Comparison of ENCODE assay signal across 9 cellular contexts in genomic region chr3:152474585-152474984, GRCh38.
DNase-seq lines count a peak whose midpoint lies in the region; ATAC-seq lines count a peak whose summit lies in the region.
"Had no signal": no experiment of that assay in that cellular context is flagged by ENCODE, and none has a peak within 500 bp of the region (broad histone marks: within the 10 kb centered on the region; RNA-seq: fewer than 3 reads in every experiment).

No MANE protein-coding gene starts in this region.

- H3K36me3 Mint-ChIP-seq in activated CD8-positive, alpha-beta T cell treated with anti-CD3 and anti-CD28 coated beads, Interleukin-2, amount 10 ng/mL, durations not matched to agents 7 days and 5 days (ENCODE audit: low read depth), result peaks cover 3% of the 10 kb centered on the region

- 84 to 90% methylated on average over 2 of the region's 2 CpGs for WGBS in aorta, 2 donors

- intact Hi-C loops in aorta (cut with DNase I), result no loop called here

- peaks cover 2% of the 10 kb centered on the region for H3K4me1 Mint-ChIP-seq in activated CD8-positive, alpha-beta T cell treated with anti-CD3 and anti-CD28 coated beads, Interleukin-2, amount 10 ng/mL, durations not matched to agents 7 days and 5 days (ENCODE audit: low read depth)

- H3K27me3 Mint-ChIP-seq in activated CD8-positive, alpha-beta T cell treated with anti-CD3 and anti-CD28 coated beads, Interleukin-2, amount 10 ng/mL, durations not matched to agents 7 days and 5 days (ENCODE audit: low read depth), result peaks cover 18% of the 10 kb centered on the region
- H3K27me3 Mint-ChIP-seq: stimulated activated naive CD8-positive, alpha-beta T cell treated with anti-CD3 and anti-CD28 coated beads, Interleukin-15, Interleukin-2, amounts not matched to agents 100 ng/mL and 50 ng/mL, for 24 hours had no signal

- DNase-seq in NCI-H1436 (lab: John Stamatoyannopoulos, UW) (peak; percentile 15), NCI-H1436 treated with DMSO at 0.1 percent for 48 hours (lab: John Stamatoyannopoulos, UW) (no peak), H4 (ENCODE audit: low spot score) (peak; percentile 70), M059J (ENCODE audit: low read depth) (peak; percentile 65), inferior parietal cortex (ENCODE audit: extremely low spot score) (peak; percentile 66), aorta (no peak)
- peak; percentile 36 for DNase-seq in activated CD8-positive, alpha-beta T cell treated with anti-CD3 and anti-CD28 coated beads, Interleukin-2, amount 10 ng/mL, durations not matched to agents 7 days and 5 days
- DNase-seq in activated T-cell treated with anti-CD3 and anti-CD28 coated beads, Interleukin-2, amount 50 U/mL, for 1 hour, result no peak

- H3K4me1 ChIP-seq in aorta (ENCODE audit: control insufficient read depth in 1 of 2, insufficient read depth in 2 of 2, low read length in 2 of 2), result peaks cover 4 to 7% of the 10 kb centered on the region in 2 donors

- CTCF ChIA-PET in activated CD8-positive, alpha-beta T cell treated with anti-CD3 and anti-CD28 coated beads, Interleukin-2, amount 10 ng/mL, durations not matched to agents 7 days and 5 days (lab: Charles Lee), result interaction anchor here (0.8 to 1.3 kb wide), 4 partner anchors 11 to 99 kb away, joined by 3 to 4 read pairs (median 4); no protein-coding TSS in a partner anchor

- POLR2A ChIA-PET in activated CD8-positive, alpha-beta T cell treated with anti-CD3 and anti-CD28 coated beads, Interleukin-2, amount 10 ng/mL, durations not matched to agents 7 days and 5 days (lab: Charles Lee), result no interaction called here

- no peak overlapping the region for H3K4me3 Mint-ChIP-seq in activated CD8-positive, alpha-beta T cell treated with anti-CD3 and anti-CD28 coated beads, Interleukin-2, amount 10 ng/mL, durations not matched to agents 7 days and 5 days
- H3K4me3 Mint-ChIP-seq: stimulated activated naive CD8-positive, alpha-beta T cell treated with anti-CD3 and anti-CD28 coated beads, Interleukin-15, Interleukin-2, amounts not matched to agents 100 ng/mL and 50 ng/mL, for 24 hours had no signal

- no peaks in the 10 kb centered on the region for H3K36me3 ChIP-seq in aorta (ENCODE audit: control insufficient read depth in 1 of 2, insufficient read depth in 2 of 2, low read length in 1 of 2)

- H3K27ac ChIP-seq in aorta (ENCODE audit: low read depth in 1 of 2, low read length in 2 of 2), result no peak overlapping the region

- no peak for ATAC-seq in activated CD8-positive, alpha-beta T cell treated with anti-CD3 and anti-CD28 coated beads, Interleukin-2, amount 10 ng/mL, durations not matched to agents 7 days and 5 days
- ATAC-seq in aorta (ENCODE audit: low FRiP score), result peak; percentile 75

- H3K4me3 ChIP-seq in aorta (ENCODE audit: low read length in 2 of 2), result no peak overlapping the region

- no peaks in the 10 kb centered on the region for H3K9me3 ChIP-seq in aorta (ENCODE audit: control insufficient read depth, low read length)

- no peak overlapping the region for H3K27ac Mint-ChIP-seq in activated CD8-positive, alpha-beta T cell treated with anti-CD3 and anti-CD28 coated beads, Interleukin-2, amount 10 ng/mL, durations not matched to agents 7 days and 5 days
- H3K27ac Mint-ChIP-seq: stimulated activated naive CD8-positive, alpha-beta T cell treated with anti-CD3 and anti-CD28 coated beads, Interleukin-15, Interleukin-2, amounts not matched to agents 100 ng/mL and 50 ng/mL, for 24 hours had no signal

- H3K27me3 ChIP-seq in aorta (ENCODE audit: control insufficient read depth in 1 of 2, insufficient read depth in 2 of 2, low read length in 1 of 2), result no peaks in the 10 kb centered on the region

- no peaks in the 10 kb centered on the region for H3K9me3 Mint-ChIP-seq in activated CD8-positive, alpha-beta T cell treated with anti-CD3 and anti-CD28 coated beads, Interleukin-2, amount 10 ng/mL, durations not matched to agents 7 days and 5 days (ENCODE audit: insufficient read depth)
- H3K9me3 Mint-ChIP-seq: stimulated activated naive CD8-positive, alpha-beta T cell treated with anti-CD3 and anti-CD28 coated beads, Interleukin-15, Interleukin-2, amounts not matched to agents 100 ng/mL and 50 ng/mL, for 24 hours had no signal

Comparison
In these comparisons a context has a peak if more than half of its experiments do, and no peak if none do; other contexts are left out.
1. DNase-seq: peak in NCI-H1436 (single experiment), H4 (single experiment), M059J (single experiment), activated CD8-positive, alpha-beta T cell treated with anti-CD3 and anti-CD28 coated beads, Interleukin-2, amount 10 ng/mL, durations not matched to agents 7 days and 5 days (single experiment) and inferior parietal cortex (single experiment); none in NCI-H1436 treated with DMSO at 0.1 percent for 48 hours (single experiment), aorta (0 of 2) and activated T-cell treated with anti-CD3 and anti-CD28 coated beads, Interleukin-2, amount 50 U/mL, for 1 hour (single experiment).